Comparison of ENCODE assay signal across 1 cellular context in genomic region chr20:37385176-37385575, GRCh38.
TF ChIP-seq lines count a peak whose summit lies in the region.

No MANE protein-coding gene starts in this region.

TF ChIP-seq in K562, 482 proteins besides CTCF, POLR2A, EP300 and RAD21:
- TF ChIP-seq AFF1 (IDR thresholded peaks at IDR 0.05; ENCODE audit: low read depth in 1 of 2, partially characterized antibody in 2 of 2) (no peak), ETV6 (IDR thresholded peaks at IDR 0.05; ENCODE audit: borderline replicate concordance in 1 of 2, low read depth in 2 of 2, low read length in 1 of 2) (no peak), ETV6 (CRISPR knock-in tag; IDR thresholded peaks at IDR 0.05; ENCODE audit: borderline replicate concordance) (no peak), ZNF239 (CRISPR knock-in tag; IDR thresholded peaks at IDR 0.05) (no peak)
